1 cellular context compared by ENCODE assay signal in the genomic region with DNA sequence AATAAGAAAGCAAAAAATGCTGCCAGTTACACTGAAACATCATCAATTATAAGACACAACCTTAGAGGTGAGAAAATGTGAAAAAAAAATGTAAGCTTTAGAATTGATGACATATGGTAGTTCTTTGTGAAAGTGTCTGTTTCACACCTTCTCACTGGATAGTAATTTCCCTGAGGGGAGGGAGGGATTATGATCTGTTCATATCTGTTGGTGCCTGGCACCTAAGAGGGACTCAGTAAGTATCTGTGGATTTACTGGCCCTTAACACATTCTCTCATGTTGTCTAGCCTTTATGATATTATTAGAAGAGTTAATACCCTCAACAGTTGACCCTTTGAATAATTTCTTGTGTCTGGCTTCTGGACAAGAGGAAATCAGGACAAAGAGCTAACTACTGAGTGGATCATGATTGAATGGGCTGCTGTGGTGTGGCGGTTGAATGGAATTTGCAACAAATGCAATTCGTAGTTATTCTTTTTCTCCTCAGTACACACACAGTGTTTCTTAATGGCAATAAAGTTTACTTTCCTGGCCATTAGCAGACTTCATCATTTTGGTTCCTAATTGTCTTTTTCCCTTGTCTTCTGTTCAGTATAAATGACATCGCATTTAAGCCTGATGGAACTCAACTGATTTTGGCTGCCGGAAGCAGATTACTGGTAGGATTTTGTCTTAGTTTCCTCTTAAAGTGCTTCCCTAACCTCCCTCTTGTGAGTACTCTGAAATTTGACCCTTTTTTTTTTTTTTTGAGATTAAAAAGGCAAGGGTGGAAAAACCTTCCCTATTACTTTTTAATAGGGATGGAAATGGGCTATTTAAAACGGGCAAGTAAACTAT.
TF ChIP-seq lines count a peak whose summit lies in the region.

No MANE protein-coding gene starts in this region.

TF ChIP-seq in WTC11, 78 proteins besides CTCF, POLR2A, EP300 and RAD21 (continued from another document):
- TF ChIP-seq, protein P1, sequence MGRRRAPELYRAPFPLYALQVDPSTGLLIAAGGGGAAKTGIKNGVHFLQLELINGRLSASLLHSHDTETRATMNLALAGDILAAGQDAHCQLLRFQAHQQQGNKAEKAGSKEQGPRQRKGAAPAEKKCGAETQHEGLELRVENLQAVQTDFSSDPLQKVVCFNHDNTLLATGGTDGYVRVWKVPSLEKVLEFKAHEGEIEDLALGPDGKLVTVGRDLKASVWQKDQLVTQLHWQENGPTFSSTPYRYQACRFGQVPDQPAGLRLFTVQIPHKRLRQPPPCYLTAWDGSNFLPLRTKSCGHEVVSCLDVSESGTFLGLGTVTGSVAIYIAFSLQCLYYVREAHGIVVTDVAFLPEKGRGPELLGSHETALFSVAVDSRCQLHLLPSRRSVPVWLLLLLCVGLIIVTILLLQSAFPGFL (CRISPR knock-in tag; IDR thresholded peaks at IDR 0.05; ENCODE audit: borderline replicate concordance): no peak
- TF ChIP-seq, protein P2, sequence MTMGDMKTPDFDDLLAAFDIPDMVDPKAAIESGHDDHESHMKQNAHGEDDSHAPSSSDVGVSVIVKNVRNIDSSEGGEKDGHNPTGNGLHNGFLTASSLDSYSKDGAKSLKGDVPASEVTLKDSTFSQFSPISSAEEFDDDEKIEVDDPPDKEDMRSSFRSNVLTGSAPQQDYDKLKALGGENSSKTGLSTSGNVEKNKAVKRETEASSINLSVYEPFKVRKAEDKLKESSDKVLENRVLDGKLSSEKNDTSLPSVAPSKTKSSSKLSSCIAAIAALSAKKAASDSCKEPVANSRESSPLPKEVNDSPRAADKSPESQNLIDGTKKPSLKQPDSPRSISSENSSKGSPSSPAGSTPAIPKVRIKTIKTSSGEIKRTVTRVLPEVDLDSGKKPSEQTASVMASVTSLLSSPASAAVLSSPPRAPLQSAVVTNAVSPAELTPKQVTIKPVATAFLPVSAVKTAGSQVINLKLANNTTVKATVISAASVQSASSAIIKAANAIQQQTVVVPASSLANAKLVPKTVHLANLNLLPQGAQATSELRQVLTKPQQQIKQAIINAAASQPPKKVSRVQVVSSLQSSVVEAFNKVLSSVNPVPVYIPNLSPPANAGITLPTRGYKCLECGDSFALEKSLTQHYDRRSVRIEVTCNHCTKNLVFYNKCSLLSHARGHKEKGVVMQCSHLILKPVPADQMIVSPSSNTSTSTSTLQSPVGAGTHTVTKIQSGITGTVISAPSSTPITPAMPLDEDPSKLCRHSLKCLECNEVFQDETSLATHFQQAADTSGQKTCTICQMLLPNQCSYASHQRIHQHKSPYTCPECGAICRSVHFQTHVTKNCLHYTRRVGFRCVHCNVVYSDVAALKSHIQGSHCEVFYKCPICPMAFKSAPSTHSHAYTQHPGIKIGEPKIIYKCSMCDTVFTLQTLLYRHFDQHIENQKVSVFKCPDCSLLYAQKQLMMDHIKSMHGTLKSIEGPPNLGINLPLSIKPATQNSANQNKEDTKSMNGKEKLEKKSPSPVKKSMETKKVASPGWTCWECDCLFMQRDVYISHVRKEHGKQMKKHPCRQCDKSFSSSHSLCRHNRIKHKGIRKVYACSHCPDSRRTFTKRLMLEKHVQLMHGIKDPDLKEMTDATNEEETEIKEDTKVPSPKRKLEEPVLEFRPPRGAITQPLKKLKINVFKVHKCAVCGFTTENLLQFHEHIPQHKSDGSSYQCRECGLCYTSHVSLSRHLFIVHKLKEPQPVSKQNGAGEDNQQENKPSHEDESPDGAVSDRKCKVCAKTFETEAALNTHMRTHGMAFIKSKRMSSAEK (CRISPR knock-in tag; IDR thresholded peaks at IDR 0.05; ENCODE audit: borderline replicate concordance): no peak
- TF ChIP-seq CREB1 (CRISPR knock-in tag; IDR thresholded peaks at IDR 0.05) (no peak), TP53 (CRISPR knock-in tag; IDR thresholded peaks at IDR 0.05) (no peak)
- TF ChIP-seq, protein P3, sequence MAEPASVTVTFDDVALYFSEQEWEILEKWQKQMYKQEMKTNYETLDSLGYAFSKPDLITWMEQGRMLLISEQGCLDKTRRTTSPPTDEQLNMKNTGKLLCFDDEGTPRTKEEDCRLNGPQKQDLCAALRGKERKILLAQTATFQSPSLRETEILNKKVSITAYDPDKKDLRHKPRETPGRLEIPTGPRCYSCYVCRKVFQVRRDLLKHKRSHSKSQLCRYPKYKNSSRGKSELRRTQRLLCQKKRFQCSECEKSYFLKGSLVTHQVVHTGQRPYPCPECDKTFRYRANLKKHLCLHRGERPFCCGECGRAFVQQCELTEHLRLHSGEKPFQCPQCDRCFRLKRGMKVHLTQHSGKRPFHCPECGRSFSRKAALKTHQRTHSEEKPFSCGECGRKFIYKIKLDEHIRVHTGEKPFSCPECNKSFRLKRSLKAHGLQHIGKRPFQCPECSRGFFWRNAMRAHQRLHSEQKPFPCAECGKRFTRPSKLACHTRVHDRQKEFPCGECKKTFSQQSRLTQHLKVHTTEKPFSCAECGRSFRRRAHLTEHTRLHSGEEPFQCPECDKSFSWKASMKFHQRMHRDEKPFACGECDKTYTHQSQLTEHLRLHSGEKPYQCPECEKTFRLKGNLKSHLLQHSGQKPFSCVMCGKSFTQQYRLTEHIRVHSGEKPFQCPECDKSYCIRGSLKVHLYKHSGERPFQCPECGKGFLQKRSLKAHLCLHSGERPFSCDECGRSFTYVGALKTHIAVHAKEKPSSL (CRISPR knock-in tag; conservative IDR thresholded peaks at IDR 0.05): no peak
